ENCODE assay signal across 16 cellular contexts in the genomic region with DNA sequence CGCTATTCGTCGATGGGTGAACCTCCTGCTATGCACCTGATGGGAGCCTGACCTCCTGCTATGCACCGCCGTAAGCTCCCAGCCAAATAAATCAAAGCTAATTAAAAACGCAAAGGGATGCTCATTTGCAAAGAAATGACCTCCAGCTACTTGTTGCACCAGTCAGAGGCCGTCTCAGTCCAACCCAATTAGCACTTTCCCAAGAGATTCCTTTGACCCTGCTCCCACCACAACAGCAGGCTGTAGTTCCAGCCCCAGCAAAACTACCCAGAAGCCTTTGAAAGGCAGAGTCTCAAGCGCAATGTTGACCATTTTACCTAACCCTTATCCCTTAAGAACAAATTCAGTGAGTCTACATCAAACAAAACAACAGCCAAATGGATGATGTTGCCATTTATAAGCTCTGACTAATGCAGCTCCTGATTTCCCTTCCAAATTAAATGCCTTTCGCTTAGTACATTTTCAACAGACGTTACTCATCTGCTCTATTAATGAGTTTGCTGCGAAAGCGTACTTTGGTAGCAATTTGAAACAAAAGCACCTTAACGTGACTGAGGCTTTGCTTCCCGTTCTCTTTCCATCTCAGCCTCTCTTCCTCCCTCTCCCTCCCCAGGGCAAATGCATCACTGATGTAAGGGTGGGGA. TPM values are rescaled to one million over a fixed set of nuclear protein-coding genes. Genes with fewer than 3 reads are reported as not detected.
DNase-seq lines count a peak whose midpoint lies in the region; ATAC-seq and TF ChIP-seq lines count a peak whose summit lies in the region.
"Had no signal": no experiment of that assay in that cellular context is flagged by ENCODE, and none has a peak within 500 bp of the region (broad histone marks: within the 10 kb centered on the region; RNA-seq: fewer than 3 reads in every experiment).

No MANE protein-coding gene starts in this region.

- H3K4me1 Mint-ChIP-seq in endodermal cell, result peaks cover 22% of the 10 kb centered on the region
- H3K4me1 Mint-ChIP-seq in osteocyte (ENCODE audit: unreplicated experiment), result no peaks in the 10 kb centered on the region
- H3K4me1 Mint-ChIP-seq: CD8-positive, alpha-beta memory T cell had no signal

- WGBS in endodermal cell (ENCODE audit: insufficient coverage in 1 of 2, insufficient read length in 1 of 2), 2 experiments, result 69 to 70% methylated on average over 12 to 14 of the region's 14 CpGs
- 30 to 44% methylated on average over 14 of the region's 14 CpGs for WGBS in body of pancreas, 2 donors

- H3K4me3 Mint-ChIP-seq in endodermal cell, result no peak overlapping the region
- no peak overlapping the region for H3K4me3 Mint-ChIP-seq in osteocyte (ENCODE audit: unreplicated experiment)
- H3K4me3 Mint-ChIP-seq: CD8-positive, alpha-beta memory T cell had no signal

- H3K27ac Mint-ChIP-seq in endodermal cell (peak overlapping the region; percentile 26), osteocyte (ENCODE audit: unreplicated experiment) (no peak overlapping the region)
- H3K27ac Mint-ChIP-seq: CD8-positive, alpha-beta memory T cell had no signal

- H3K4me3 ChIP-seq in endodermal cell (ENCODE audit: low read length), result no peak overlapping the region
- H3K4me3 ChIP-seq in body of pancreas, result no peak overlapping the region
- H3K4me3 ChIP-seq: BLaER1 had no signal

- H3K36me3 Mint-ChIP-seq in endodermal cell (ENCODE audit: low read depth), result no peaks in the 10 kb centered on the region
- no peaks in the 10 kb centered on the region for H3K36me3 Mint-ChIP-seq in osteocyte (ENCODE audit: unreplicated experiment)
- H3K36me3 Mint-ChIP-seq: CD8-positive, alpha-beta memory T cell had no signal

- no peak overlapping the region for H3K27ac ChIP-seq in endodermal cell (ENCODE audit: low read depth, low read length)
- no peak overlapping the region for H3K27ac ChIP-seq in body of pancreas
- H3K27ac ChIP-seq: BLaER1 had no signal

- no peaks in the 10 kb centered on the region for H3K9me3 Mint-ChIP-seq in endodermal cell
- H3K9me3 Mint-ChIP-seq in osteocyte (ENCODE audit: unreplicated experiment), result no peaks in the 10 kb centered on the region

- H3K27me3 Mint-ChIP-seq in endodermal cell (ENCODE audit: insufficient read depth) (peaks cover 2% of the 10 kb centered on the region), osteocyte (ENCODE audit: unreplicated experiment) (peaks cover 36% of the 10 kb centered on the region)

- H3K9me3 ChIP-seq in ES-I3 (ENCODE audit: control insufficient read depth, insufficient read depth, low read length), result no peaks in the 10 kb centered on the region
- no peaks in the 10 kb centered on the region for H3K9me3 ChIP-seq in endodermal cell (ENCODE audit: control insufficient read depth, low read length)
- no peaks in the 10 kb centered on the region for H3K9me3 ChIP-seq in body of pancreas
- H3K9me3 ChIP-seq: BLaER1 had no signal

- H3K36me3 ChIP-seq in ES-I3 (ENCODE audit: insufficient read depth, low read length), result no peaks in the 10 kb centered on the region
- no peaks in the 10 kb centered on the region for H3K36me3 ChIP-seq in endodermal cell (ENCODE audit: control insufficient read depth, insufficient read depth, low read length)
- H3K36me3 ChIP-seq in body of pancreas (replicated peaks in 1 of 2; ENCODE audit: insufficient read depth in 1 of 2, low read depth in 2 of 2), result no peaks in the 10 kb centered on the region
- H3K36me3 ChIP-seq: BLaER1 had no signal

- TF ChIP-seq POLR2A in body of pancreas (IDR thresholded peaks at IDR 0.05), result no peak

- H3K4me1 ChIP-seq in ES-I3 (ENCODE audit: insufficient read depth, low read length) (peaks cover 6% of the 10 kb centered on the region; the same call in 1 of the 2 replicates), endodermal cell (ENCODE audit: control insufficient read depth, insufficient read depth, low read length) (no peaks in the 10 kb centered on the region), body of pancreas (no peaks in the 10 kb centered on the region)
- H3K4me1 ChIP-seq: BLaER1 had no signal

- intact Hi-C loops in body of pancreas (cut with DNase I), result no loop called here

- in situ Hi-C loops in G401 (cut with HindIII; ENCODE audit: low sequenced_read_pairs), result no loop called here

- H3K27me3 ChIP-seq in endodermal cell (ENCODE audit: control insufficient read depth, insufficient read depth, low read length, poor library complexity, severe bottlenecking) (no peaks in the 10 kb centered on the region), body of pancreas (no peaks in the 10 kb centered on the region)
- H3K27me3 ChIP-seq: BLaER1 had no signal

- ATAC-seq in body of pancreas (no peak), GM18873 (IDR thresholded peaks at IDR 0.05; ENCODE audit: low FRiP score, unreplicated experiment) (no peak)

- no peak for TF ChIP-seq CTCF in endodermal cell (conservative IDR thresholded peaks at IDR 0.05)
- TF ChIP-seq CTCF in osteocyte (IDR thresholded peaks at IDR 0.05), result no peak
- TF ChIP-seq CTCF in body of pancreas (IDR thresholded peaks at IDR 0.05), result no peak

- DNase-seq in NCI-H526 treated with DMSO at 0.1 percent for 48 hours (lab: John Stamatoyannopoulos, UW) (peak; percentile 82), endodermal cell (no peak), osteocyte (ENCODE audit: extremely low spot score, unreplicated experiment) (peak; percentile 46), body of pancreas (no peak), G401 (ENCODE audit: low spot score) (no peak), cerebellar nuclear complex (lab: John Stamatoyannopoulos, UW) (no peak)
- DNase-seq: ACHN; CD8-positive, alpha-beta memory T cell; MM.1S; NCI-H1105; NCI-H1694 treated with DMSO at 0.1 percent for 48 hours; NCI-H446; SIG-M5 had no signal

- peak overlapping the region; percentile 17; the same call in 1 of the 2 replicates for H3K9ac ChIP-seq in ES-I3 (ENCODE audit: low read depth, low read length)
- H3K9ac ChIP-seq in endodermal cell (ENCODE audit: extremely low read depth, low read length, poor library complexity, severe bottlenecking), result no peak overlapping the region
- H3K9ac ChIP-seq: BLaER1 had no signal

RNA-seq across cellular contexts. Expression of a gene that starts 17.2 kb away (rescaled TPM):
- total RNA-seq in endodermal cell, result not detected
- not detected for polyA plus RNA-seq in endodermal cell (2013, experiment 1 of 2)
- polyA plus RNA-seq in endodermal cell (2013, experiment 2 of 2), result not detected
- not detected in 2 replicates for total RNA-seq in osteocyte
- total RNA-seq in body of pancreas, result not detected
- total RNA-seq in G401 (2014; rRNA removed; shearing (Covaris generic)), result not detected in 2 replicates
- total RNA-seq: CD8-positive, alpha-beta memory T cell had no signal
- polyA plus RNA-seq: CD8-positive, alpha-beta memory T cell had no signal

Comparison
In these comparisons a context has a peak if more than half of its experiments do, and no peak if none do; other contexts are left out.
1. DNase-seq: peak in NCI-H526 treated with DMSO at 0.1 percent for 48 hours (single experiment) and osteocyte (single experiment); none in endodermal cell (single experiment), body of pancreas (0 of 4), G401 (single experiment) and cerebellar nuclear complex (0 of 2).